13 cellular contexts compared by ENCODE assay signal in genomic region chr1:108896160-108897150, GRCh38. TPM values are rescaled to one million over a fixed set of nuclear protein-coding genes. Genes with fewer than 3 reads are reported as not detected.
A peak's percentile ranks its signal among the peaks of the same experiment; 100 is the strongest.
DNase-seq lines count a peak whose midpoint lies in the region; ATAC-seq and TF ChIP-seq lines count a peak whose summit lies in the region.
"Had no signal": no experiment of that assay in that cellular context is flagged by ENCODE, and none has a peak within 500 bp of the region (broad histone marks: within the 10 kb centered on the region; RNA-seq: fewer than 3 reads in every experiment).

No MANE protein-coding gene starts in this region.

- peak; percentile 28 for DNase-seq in HCEC 1CT
- no peak for DNase-seq in Panc1 (ENCODE audit: low read depth, low spot score)
- DNase-seq in fibroblast of pulmonary artery (ENCODE audit: low read depth) = peak; percentile 18
- DNase-seq in gastrocnemius medialis = peak; percentile 17 to 35
- no peak for DNase-seq in mesothelial cell of epicardium (ENCODE audit: low spot score in 2 of 2, unreplicated experiment in 2 of 2)
- DNase-seq in activated naive CD4-positive, alpha-beta T cell treated with Interleukin-2 at 50 U/mL for 16 hours = no peak
- DNase-seq in mesenteric fat pad (ENCODE audit: low spot score) = no peak
- DNase-seq: DMS153, T-cell had no signal

- H3K27ac ChIP-seq in Panc1 (ENCODE audit: low read length) (no peak overlapping the region), gastrocnemius medialis (peak overlapping the region; percentile 49 to 66 (median 61))
- H3K27ac ChIP-seq: ascending aorta had no signal

- no peak for TF ChIP-seq POLR2A in gastrocnemius medialis (IDR thresholded peaks at IDR 0.05)

- no peaks in the 10 kb centered on the region; the same call in 1 of the 2 replicates for H3K4me1 ChIP-seq in Panc1 (ENCODE audit: control insufficient read depth, insufficient read depth, low read length)
- H3K4me1 ChIP-seq in gastrocnemius medialis = peaks cover 5 to 8% of the 10 kb centered on the region in 2 donors
- H3K4me1 ChIP-seq: ascending aorta had no signal

- H3K27ac Mint-ChIP-seq in mesothelial cell of epicardium = no peak overlapping the region
- H3K27ac Mint-ChIP-seq: T-cell had no signal

- ATAC-seq in Panc1 = peak; percentile 38; the same call in 1 of the 2 replicates
- ATAC-seq in gastrocnemius medialis = peak; percentile 55 to 58
- no peak for ATAC-seq in HG03521 (IDR thresholded peaks at IDR 0.05; ENCODE audit: unreplicated experiment)
- ATAC-seq: HepG2, T-cell had no signal

- intact Hi-C loops in Panc1 (cut with micrococcal nuclease; ENCODE audit: unreplicated experiment) = no loop called here
- intact Hi-C loops in gastrocnemius medialis (cut with DNase I; ENCODE audit: low total_unique reads) = loop anchor here (2.0 to 5.0 kb wide), 3 partner anchors 18 to 204 kb away; partner anchors contain the start of genes PRPF38B and STXBP3

- H3K36me3 ChIP-seq in Panc1 (ENCODE audit: control insufficient read depth, insufficient read depth, low read length) = peaks cover 11% of the 10 kb centered on the region; the same call in 1 of the 2 replicates
- peaks cover 0 to 12% of the 10 kb centered on the region in 2 donors for H3K36me3 ChIP-seq in gastrocnemius medialis
- H3K36me3 ChIP-seq: ascending aorta had no signal

- H3K4me3 ChIP-seq in Panc1 (ENCODE audit: low read depth in 2 of 2, low read length in 2 of 2) (no peak overlapping the region), fibroblast of pulmonary artery (replicated peaks; ENCODE audit: low read depth, low read length) (no peak overlapping the region), gastrocnemius medialis (peak overlapping the region in 1 of 4 donors; percentile 5)
- H3K4me3 ChIP-seq: ascending aorta had no signal

- no peak overlapping the region for H3K4me3 Mint-ChIP-seq in mesothelial cell of epicardium
- H3K4me3 Mint-ChIP-seq: T-cell had no signal

- H3K4me1 Mint-ChIP-seq in mesothelial cell of epicardium = no peaks in the 10 kb centered on the region
- H3K4me1 Mint-ChIP-seq: T-cell had no signal

- CTCF ChIA-PET in Panc1 (lab: Charles Lee) = interaction anchor here (0.6 to 1.1 kb wide), 3 partner anchors 67 to 156 kb away, joined by 3 to 4 read pairs (median 4); no protein-coding TSS in a partner anchor

- BruUV-seq in Panc1 (replicated peaks; lab: Mats Ljungman, UMichigan) = no TSS peak

- POLR2A ChIA-PET in Panc1 (lab: Charles Lee) = no interaction called here

- no peaks in the 10 kb centered on the region for H3K9me3 Mint-ChIP-seq in mesothelial cell of epicardium
- H3K9me3 Mint-ChIP-seq: T-cell had no signal

- no peak for TF ChIP-seq CTCF in Panc1 (IDR thresholded peaks at IDR 0.05)
- no peak for TF ChIP-seq CTCF in fibroblast of pulmonary artery (IDR thresholded peaks at IDR 0.05; ENCODE audit: low read length, missing control alignments)
- no peak for TF ChIP-seq CTCF in gastrocnemius medialis (IDR thresholded peaks at IDR 0.05 in 4 of 5, conservative IDR thresholded peaks at IDR 0.05 in 1 of 5)
- TF ChIP-seq CTCF in mesothelial cell of epicardium (IDR thresholded peaks at IDR 0.05; ENCODE audit: unreplicated experiment) = no peak

- H3K9me3 ChIP-seq in Panc1 (ENCODE audit: control insufficient read depth, insufficient read depth, low read depth, low read length) (no peaks in the 10 kb centered on the region), gastrocnemius medialis (no peaks in the 10 kb centered on the region)
- H3K9me3 ChIP-seq: ascending aorta had no signal

- H3K27me3 ChIP-seq in Panc1 (ENCODE audit: control insufficient read depth, insufficient read depth, low read length) = no peaks in the 10 kb centered on the region
- H3K27me3 ChIP-seq in gastrocnemius medialis = peaks cover 0 to 3% (median 0%) of the 10 kb centered on the region in 3 donors
- H3K27me3 ChIP-seq: ascending aorta had no signal

- H3K36me3 Mint-ChIP-seq in mesothelial cell of epicardium = no peaks in the 10 kb centered on the region
- H3K36me3 Mint-ChIP-seq: T-cell had no signal

- in situ Hi-C loops in Panc1 (cut with HindIII; ENCODE audit: low pct_unique_long_range_greater_than_20kb, low sequenced_read_pairs) = no loop called here
- in situ Hi-C loops in gastrocnemius medialis (cut with MboI; ENCODE audit: low sequenced_read_pairs in 4 of 4) = loop anchor here in 1 of 4 donors (5.0 kb wide), 1 partner anchor 64 kb away; no protein-coding TSS in a partner anchor

- H3K27me3 Mint-ChIP-seq in mesothelial cell of epicardium (ENCODE audit: low read depth) = no peaks in the 10 kb centered on the region
- H3K27me3 Mint-ChIP-seq: T-cell had no signal

RNA-seq across cellular contexts. Expression of gene GPSM2, which starts 19.7 kb away (rescaled TPM):
- total RNA-seq in Panc1 (2021; ENCODE audit: unreplicated experiment) (36.3 TPM), gastrocnemius medialis (10 to 100 TPM in 2 of 4 donors, 1 to 10 TPM in 2; 7.0 to 51.4 (median 13.0) TPM), mesothelial cell of epicardium (9.6 to 11.7 TPM (median 10.4 TPM) in 3 replicates), mesenteric fat pad (4.0 TPM)
- polyA plus RNA-seq in Panc1 (2012; ENCODE audit: insufficient read length) = 16.2 TPM

RNA-seq across cellular contexts. Expression of gene AKNAD1, which starts 39.6 kb away (rescaled TPM):
- 0.26 TPM for total RNA-seq in Panc1 (2021; ENCODE audit: unreplicated experiment)
- 1.0 TPM for polyA plus RNA-seq in Panc1 (2012; ENCODE audit: insufficient read length)
- 1 to 10 TPM in 1 of 4 donors, under 1 TPM in 1, not detected in 2; 0.67 to 3.9 TPM for total RNA-seq in gastrocnemius medialis
- total RNA-seq in mesothelial cell of epicardium = 0.27 TPM in 1 of 3 replicates, not detected in the others
- total RNA-seq in mesenteric fat pad = not detected
- total RNA-seq: ascending aorta, glomerular endothelial cell, HepG2, T-cell had no signal
- polyA plus RNA-seq: HepG2 had no signal

Comparison
In these comparisons a context has a peak if more than half of its experiments do, and no peak if none do; other contexts are left out.
1. DNase-seq: peak in HCEC 1CT (single experiment), fibroblast of pulmonary artery (single experiment) and gastrocnemius medialis (2 of 2); none in Panc1 (single experiment), mesothelial cell of epicardium (0 of 2), activated naive CD4-positive, alpha-beta T cell treated with Interleukin-2 at 50 U/mL for 16 hours (single experiment) and mesenteric fat pad (single experiment).